In genomic region chr17:27601975-27602302, GRCh38 we compare ENCODE assay signal across 13 cellular contexts.
"Had no signal": no experiment of that assay in that cellular context is flagged by ENCODE, and none has a peak within 500 bp of the region (broad histone marks: within the 10 kb centered on the region; RNA-seq: fewer than 3 reads in every experiment).

No MANE protein-coding gene starts in this region.

- H3K36me3 ChIP-seq: colonic mucosa, neural progenitor cell, prostate gland had no signal

- H3K27ac Mint-ChIP-seq: activated naive CD4-positive, alpha-beta T cell treated with anti-CD3 and anti-CD28 coated beads for 36 hours; effector memory CD8-positive, alpha-beta T cell; neural progenitor cell had no signal

- H3K4me2 ChIP-seq: neural progenitor cell had no signal

- H2AFZ ChIP-seq: neural progenitor cell had no signal

- H3K9me3 Mint-ChIP-seq: activated naive CD4-positive, alpha-beta T cell treated with anti-CD3 and anti-CD28 coated beads for 36 hours; activated naive CD8-positive, alpha-beta T cell treated with anti-CD3 and anti-CD28 coated beads, Interleukin-2, amount 10 ng/mL, durations not matched to agents 7 days and 5 days; activated T-cell treated with anti-CD3 and anti-CD28 coated beads, Interleukin-2, amount 50 U/mL, for 4 hours; central memory CD8-positive, alpha-beta T cell; effector memory CD8-positive, alpha-beta T cell; neural progenitor cell had no signal

- H3K27ac ChIP-seq: breast epithelium, colonic mucosa, neural progenitor cell, prostate gland, thoracic aorta, upper lobe of left lung had no signal

- H3K27me3 Mint-ChIP-seq: activated naive CD8-positive, alpha-beta T cell treated with anti-CD3 and anti-CD28 coated beads, Interleukin-2, amount 10 ng/mL, durations not matched to agents 7 days and 5 days; central memory CD8-positive, alpha-beta T cell; effector memory CD8-positive, alpha-beta T cell had no signal

- H3K4me1 ChIP-seq: breast epithelium, colonic mucosa, neural progenitor cell, prostate gland had no signal

- H3K4me1 Mint-ChIP-seq: central memory CD8-positive, alpha-beta T cell had no signal

- H3K9me3 ChIP-seq: breast epithelium, colonic mucosa, prostate gland, spleen, thoracic aorta, upper lobe of left lung had no signal

- H3K27me3 ChIP-seq: breast epithelium, colonic mucosa, dorsolateral prefrontal cortex, neural progenitor cell, spleen, upper lobe of left lung had no signal

- H3K4me3 Mint-ChIP-seq: activated naive CD4-positive, alpha-beta T cell treated with anti-CD3 and anti-CD28 coated beads for 36 hours; activated naive CD8-positive, alpha-beta T cell treated with anti-CD3 and anti-CD28 coated beads, Interleukin-2, amount 10 ng/mL, durations not matched to agents 7 days and 5 days; activated T-cell treated with anti-CD3 and anti-CD28 coated beads, Interleukin-2, amount 50 U/mL, for 4 hours; central memory CD8-positive, alpha-beta T cell; effector memory CD8-positive, alpha-beta T cell; neural progenitor cell had no signal

- H3K4me3 ChIP-seq: breast epithelium, colonic mucosa, dorsolateral prefrontal cortex, neural progenitor cell, prostate gland, spleen, thoracic aorta, upper lobe of left lung had no signal
